In genomic region chr14:94153750-94154350, GRCh38 we compare ENCODE assay signal across 1 cellular context.
TF ChIP-seq lines count a peak whose summit lies in the region.

No MANE protein-coding gene starts in this region.

TF ChIP-seq in HepG2, 621 proteins besides CTCF, POLR2A, EP300 and RAD21:
- TF ChIP-seq RAD51 (IDR thresholded peaks at IDR 0.05; ENCODE audit: borderline replicate concordance) (no peak), MYPOP (CRISPR knock-in tag; IDR thresholded peaks at IDR 0.05) (no peak), CEBPB (IDR thresholded peaks at IDR 0.05; ENCODE audit: borderline replicate concordance, low read depth, low read length) (peak; percentile 39), TFDP2 (CRISPR knock-in tag; IDR thresholded peaks at IDR 0.05) (no peak)
